26 cellular contexts compared by ENCODE assay signal in genomic region chr1:231279081-231279480, GRCh38. TPM values are rescaled to one million over a fixed set of nuclear protein-coding genes. Genes with fewer than 3 reads are reported as not detected.
A peak's percentile ranks its signal among the peaks of the same experiment; 100 is the strongest.
DNase-seq lines count a peak whose midpoint lies in the region; ATAC-seq, FAIRE-seq and TF ChIP-seq lines count a peak whose summit lies in the region.
"Had no signal": no experiment of that assay in that cellular context is flagged by ENCODE, and none has a peak within 500 bp of the region (broad histone marks: within the 10 kb centered on the region; RNA-seq: fewer than 3 reads in every experiment).

No MANE protein-coding gene starts in this region.

- DNase-seq in H54 (ENCODE audit: insufficient read length, low spot score) = peak; percentile 31
- DNase-seq in MG63 = peak; percentile 5
- peak; percentile 76 for DNase-seq in endothelial cell of umbilical vein (ENCODE audit: low read depth, low spot score)
- DNase-seq in left lung = no peak
- no peak for DNase-seq in WERI-Rb-1
- DNase-seq in GF-D8 (lab: John Stamatoyannopoulos, UW) = no peak
- no peak for DNase-seq in H9
- DNase-seq: activated CD4-positive, CD25-positive, alpha-beta regulatory T cell treated with anti-CD3 and anti-CD28 coated beads, Interleukin-2, amount 50 U/mL, for 72 hours; activated CD8-positive, alpha-beta memory T cell treated with anti-CD3 and anti-CD28 coated beads, Interleukin-2, amount 10 ng/mL, durations not matched to agents 7 days and 5 days; activated effector memory CD4-positive, alpha-beta T cell treated with anti-CD3 and anti-CD28 coated beads, Interleukin-2, amount 50 U/mL, for 16 hours; AML-193; DND-41; erythroblast; Karpas-422; NCI-H1417 treated with DMSO at 0.1 percent for 48 hours; NCI-H2171; NCI-H748 treated with DMSO at 0.1 percent for 48 hours; SK-N-SH; T1000 had no signal

- peaks cover 0 to 2% of the 10 kb centered on the region in 2 experiments; a peak in 1 of 4 replicates for H3K4me1 Mint-ChIP-seq in H9
- H3K4me1 Mint-ChIP-seq: nephron; stimulated activated memory B cell treated with anti-CD40 and anti-IgM and Interleukin-4, amounts not matched to agents 10 μg/mL and 1 μg/mL and 100 μg/mL, for 72 hours had no signal

- H3K79me2 ChIP-seq in endothelial cell of umbilical vein (ENCODE audit: control insufficient read depth, insufficient read depth, low read length) (no peaks in the 10 kb centered on the region), H9 (ENCODE audit: insufficient read depth, low read length) (no peaks in the 10 kb centered on the region)

- CTCF ChIA-PET in endothelial cell of umbilical vein (lab: Charles Lee) = interaction anchor here (1.0 kb wide), 3 partner anchors 19 to 54 kb away, joined by 3 to 5 read pairs (median 4); no protein-coding TSS in a partner anchor

- H3K4me2 ChIP-seq in endothelial cell of umbilical vein (ENCODE audit: insufficient read depth, low read length) (no peak overlapping the region), H9 (ENCODE audit: insufficient read depth, insufficient read length, low read length) (no peak overlapping the region)
- H3K4me2 ChIP-seq: SK-N-SH had no signal

- no peak overlapping the region for H2BK12ac ChIP-seq in H9 (ENCODE audit: insufficient read length, low read depth, low read length)

- no peak overlapping the region for H2BK120ac ChIP-seq in H9 (ENCODE audit: low read depth, low read length, poor library complexity, severe bottlenecking)

- H2AK5ac ChIP-seq in H9 (ENCODE audit: insufficient read length, low read length) = no peak overlapping the region

- no peak overlapping the region for H2BK20ac ChIP-seq in H9 (ENCODE audit: low read depth, low read length, poor library complexity, severe bottlenecking)

- H3K4me3 ChIP-seq in MG63 (no peak overlapping the region), endothelial cell of umbilical vein (replicated peaks in 1 of 3; ENCODE audit: insufficient read depth in 1 of 3, low read depth in 1 of 3, low read length in 3 of 3) (no peak overlapping the region), left lung (no peak overlapping the region), WERI-Rb-1 (ENCODE audit: low read depth, low read length) (no peak overlapping the region)
- H3K4me3 ChIP-seq: ascending aorta, thoracic aorta had no signal

- H3K18ac ChIP-seq in H9 (ENCODE audit: insufficient read length, low read depth, low read length) = no peak overlapping the region

- H4K5ac ChIP-seq in H9 (ENCODE audit: insufficient read length, low read depth, low read length) = no peak overlapping the region

- no peak overlapping the region for H3K27ac Mint-ChIP-seq in H9
- H3K27ac Mint-ChIP-seq: activated CD8-positive, alpha-beta memory T cell treated with anti-CD3 and anti-CD28 coated beads, Interleukin-2, amount 10 ng/mL, durations not matched to agents 7 days and 5 days; dendritic cell treated with granulocyte-macrophage colony-stimulating factor and Interleukin-4, amounts not matched to agents 40 ng/mL and 50 ng/mL, for 4 days; nephron; stimulated activated memory B cell treated with anti-CD40 and anti-IgM and Interleukin-4, amounts not matched to agents 10 μg/mL and 1 μg/mL and 100 μg/mL, for 72 hours had no signal

- H3K27me3 ChIP-seq in MG63 (no peaks in the 10 kb centered on the region), endothelial cell of umbilical vein (ENCODE audit: control insufficient read depth in 2 of 2, insufficient read depth in 2 of 2, low read length in 2 of 2) (no peaks in the 10 kb centered on the region), left lung (no peaks in the 10 kb centered on the region), WERI-Rb-1 (ENCODE audit: insufficient read depth, low read depth, severe bottlenecking) (no peaks in the 10 kb centered on the region), H9 (ENCODE audit: insufficient read depth, low read length) (no peaks in the 10 kb centered on the region)
- H3K27me3 ChIP-seq: ascending aorta had no signal

- H3K36me3 ChIP-seq in MG63 (peaks cover 29% of the 10 kb centered on the region), endothelial cell of umbilical vein (ENCODE audit: control insufficient read depth in 2 of 2, extremely low read depth in 1 of 2, insufficient read depth in 2 of 2, low read length in 2 of 2) (peaks cover 5 to 6% of the 10 kb centered on the region in 2 experiments), left lung (peaks cover 0 to 45% of the 10 kb centered on the region in 2 donors), WERI-Rb-1 (peaks cover 42% of the 10 kb centered on the region)

- H3K56ac ChIP-seq in H9 (ENCODE audit: insufficient read length, low read depth, low read length) = no peak overlapping the region

- H3K9me3 ChIP-seq in MG63 (no peaks in the 10 kb centered on the region), endothelial cell of umbilical vein (replicated peaks; ENCODE audit: control insufficient read depth, insufficient read depth, low read length) (no peaks in the 10 kb centered on the region), left lung (no peaks in the 10 kb centered on the region), WERI-Rb-1 (ENCODE audit: severe bottlenecking) (no peaks in the 10 kb centered on the region), H9 (ENCODE audit: control insufficient read depth, low read depth, low read length) (no peaks in the 10 kb centered on the region)
- H3K9me3 ChIP-seq: ascending aorta, SK-N-SH, thoracic aorta had no signal

- no peaks in the 10 kb centered on the region for H4K20me1 ChIP-seq in endothelial cell of umbilical vein (replicated peaks; ENCODE audit: control insufficient read depth, extremely low read depth, insufficient read depth, low read length)
- no peaks in the 10 kb centered on the region for H4K20me1 ChIP-seq in H9 (ENCODE audit: control insufficient read depth, insufficient read depth, insufficient read length)

- no peak overlapping the region for H3K23ac ChIP-seq in H9 (ENCODE audit: insufficient read length, low read depth, low read length)

- H3K9ac ChIP-seq in endothelial cell of umbilical vein (replicated peaks; ENCODE audit: extremely low read depth, insufficient read depth, low read length) (no peak overlapping the region), H9 (ENCODE audit: extremely low read depth, insufficient read length, low read length) (no peak overlapping the region)
- H3K9ac ChIP-seq: SK-N-SH had no signal

- TF ChIP-seq CTCF in endothelial cell of umbilical vein (IDR thresholded peaks at IDR 0.05; ENCODE audit: extremely low read depth in 1 of 2, insufficient read depth in 1 of 2, low read depth in 1 of 2, low read length in 2 of 2) (no peak), left lung (IDR thresholded peaks at IDR 0.05) (no peak), WERI-Rb-1 (IDR thresholded peaks at IDR 0.05; ENCODE audit: low read depth, low read length) (no peak), H9 (conservative IDR thresholded peaks at IDR 0.05) (no peak)

- H3T11ph ChIP-seq in H9 (ENCODE audit: low read length) = no peak overlapping the region

- peaks cover 3 to 30% (median 12%) of the 10 kb centered on the region in 3 experiments; a peak in 6 of 7 replicates for H3K36me3 Mint-ChIP-seq in H9 (ENCODE audit: insufficient read depth in 1 of 3, low read depth in 3 of 3)

- H3K9me1 ChIP-seq in endothelial cell of umbilical vein (replicated peaks; ENCODE audit: control insufficient read depth, extremely low read depth, insufficient read depth, low read length) = no peaks in the 10 kb centered on the region

- H3K14ac ChIP-seq in H9 (ENCODE audit: insufficient read depth, low read length) = no peak overlapping the region

- no peaks in the 10 kb centered on the region for H3K79me1 ChIP-seq in H9 (ENCODE audit: insufficient read depth, low read depth, low read length, poor library complexity, severe bottlenecking)

- intact Hi-C loops in endothelial cell of umbilical vein (cut with micrococcal nuclease) (loop anchor here (1.0 kb wide), 1 partner anchor 38 kb away; the partner anchor contains the start of gene GNPAT), left lung (cut with DNase I) (no loop called here)

- no peak overlapping the region for H2BK5ac ChIP-seq in H9 (ENCODE audit: insufficient read length, low read length)

- H3K27ac ChIP-seq in endothelial cell of umbilical vein (ENCODE audit: insufficient read depth, low read depth, low read length) (peak overlapping the region; percentile 34), left lung (no peak overlapping the region), WERI-Rb-1 (no peak overlapping the region), H9 (ENCODE audit: insufficient read length, low read depth, low read length) (no peak overlapping the region)
- H3K27ac ChIP-seq: ascending aorta, thoracic aorta had no signal

- no peak overlapping the region for H2BK15ac ChIP-seq in H9 (ENCODE audit: low read depth, low read length)

- TF ChIP-seq POLR2A in H54 (IDR thresholded peaks at IDR 0.05; ENCODE audit: low read depth, low read length) (no peak), endothelial cell of umbilical vein (IDR thresholded peaks at IDR 0.05; ENCODE audit: low read depth, low read length) (no peak)

- no peaks in the 10 kb centered on the region; a peak in 1 of 5 replicates for H3K9me3 Mint-ChIP-seq in H9
- H3K9me3 Mint-ChIP-seq: dendritic cell treated with granulocyte-macrophage colony-stimulating factor and Interleukin-4, amounts not matched to agents 40 ng/mL and 50 ng/mL, for 4 days; nephron; stimulated activated memory B cell treated with anti-CD40 and anti-IgM and Interleukin-4, amounts not matched to agents 10 μg/mL and 1 μg/mL and 100 μg/mL, for 72 hours had no signal

- no peak overlapping the region for H4K8ac ChIP-seq in H9 (replicated peaks; ENCODE audit: insufficient read length, low read depth, low read length)

- peak; percentile 6 for ATAC-seq in left lung
- no peak for ATAC-seq in HG03097 (IDR thresholded peaks at IDR 0.05; ENCODE audit: low FRiP score, unreplicated experiment)
- ATAC-seq: activated CD8-positive, alpha-beta memory T cell treated with anti-CD3 and anti-CD28 coated beads, Interleukin-2, amount 10 ng/mL, durations not matched to agents 7 days and 5 days; stimulated activated memory B cell treated with anti-CD40 and anti-IgM and Interleukin-4, amounts not matched to agents 10 μg/mL and 1 μg/mL and 100 μg/mL, for 72 hours had no signal

- peaks cover 2% of the 10 kb centered on the region for H3K27me3 Mint-ChIP-seq in H9 (ENCODE audit: low read depth)
- H3K27me3 Mint-ChIP-seq: activated CD8-positive, alpha-beta memory T cell treated with anti-CD3 and anti-CD28 coated beads, Interleukin-2, amount 10 ng/mL, durations not matched to agents 7 days and 5 days; dendritic cell treated with granulocyte-macrophage colony-stimulating factor and Interleukin-4, amounts not matched to agents 40 ng/mL and 50 ng/mL, for 4 days; stimulated activated memory B cell treated with anti-CD40 and anti-IgM and Interleukin-4, amounts not matched to agents 10 μg/mL and 1 μg/mL and 100 μg/mL, for 72 hours had no signal

- POLR2A ChIA-PET in endothelial cell of umbilical vein (lab: Charles Lee) = no interaction called here

- H4K91ac ChIP-seq in H9 (ENCODE audit: insufficient read length, low read depth, low read length) = no peak overlapping the region

- no peak overlapping the region for H3K4ac ChIP-seq in H9 (ENCODE audit: low read depth, low read length)

- no peak for FAIRE-seq in H54 (lab: Jason Lieb, UNC)
- FAIRE-seq in endothelial cell of umbilical vein (lab: Jason Lieb, UNC) = peak; percentile 87
- FAIRE-seq: islet of Langerhans had no signal

- H2AFZ ChIP-seq in endothelial cell of umbilical vein (ENCODE audit: low read depth, low read length) (no peak overlapping the region), H9 (ENCODE audit: low read length) (no peak overlapping the region)

- H3K23me2 ChIP-seq in H9 (ENCODE audit: insufficient read length, low read depth, low read length, poor library complexity, severe bottlenecking) = no peaks in the 10 kb centered on the region

- H3K4me1 ChIP-seq in endothelial cell of umbilical vein (ENCODE audit: control insufficient read depth, extremely low read depth, insufficient read depth, low read length) = peaks cover 18% of the 10 kb centered on the region
- H3K4me1 ChIP-seq in left lung = no peaks in the 10 kb centered on the region
- H3K4me1 ChIP-seq in H9 (ENCODE audit: insufficient read depth, low read length) = no peaks in the 10 kb centered on the region
- H3K4me1 ChIP-seq: ascending aorta had no signal

- WGBS in H9 (ENCODE audit: extremely low coverage, insufficient read length, low lambda C conversion rate) = no CpG with 5 or more reads among the region's 1 CpG

- BruUV-seq in endothelial cell of umbilical vein (replicated peaks; lab: Mats Ljungman, UMichigan) = no TSS peak

- no peak overlapping the region for H3K4me3 Mint-ChIP-seq in H9
- H3K4me3 Mint-ChIP-seq: activated CD8-positive, alpha-beta memory T cell treated with anti-CD3 and anti-CD28 coated beads, Interleukin-2, amount 10 ng/mL, durations not matched to agents 7 days and 5 days; dendritic cell treated with granulocyte-macrophage colony-stimulating factor and Interleukin-4, amounts not matched to agents 40 ng/mL and 50 ng/mL, for 4 days; nephron; stimulated activated memory B cell treated with anti-CD40 and anti-IgM and Interleukin-4, amounts not matched to agents 10 μg/mL and 1 μg/mL and 100 μg/mL, for 72 hours had no signal

- dilution Hi-C loops in endothelial cell of umbilical vein (cut with MboI; ENCODE audit: extremely low pct_ligation_motif_present, low sequenced_read_pairs) = no loop called here

RNA-seq across cellular contexts. Expression of gene GNPAT, which starts 38.1 kb away (rescaled TPM):
- total RNA-seq in MG63 (2014; rRNA removed; shearing (Covaris generic); ENCODE audit: low replicate concordance) = 62.5 and 77.3 TPM in 2 replicates
- total RNA-seq in endothelial cell of umbilical vein (44.1 and 51.4 TPM in 2 replicates), left lung (10 to 100 TPM; 35.1 to 40.6 TPM), H9 (2021) (38.1 and 39.4 TPM in 2 replicates)
- 17.7 and 18.9 TPM in 2 replicates for polyA plus RNA-seq in endothelial cell of umbilical vein
- polyA plus RNA-seq in endothelial cell of umbilical vein (2011; cell fraction: cytosol; rRNA removed) = 24.5 and 25.7 TPM in 2 replicates
- 40.1 and 61.1 TPM in 2 replicates for polyA plus RNA-seq in endothelial cell of umbilical vein (2011; cell fraction: nucleus; rRNA removed)
- polyA plus RNA-seq in endothelial cell of umbilical vein (2012) = 35.9 and 49.0 TPM in 2 replicates
- 33.4 and 34.4 TPM in 2 replicates for polyA minus RNA-seq in endothelial cell of umbilical vein
- 21.2 TPM for polyA minus RNA-seq in endothelial cell of umbilical vein (2011; cell fraction: cytosol; rRNA and poly(A)+ RNA removed)
- polyA minus RNA-seq in endothelial cell of umbilical vein (2011; cell fraction: nucleus; rRNA and poly(A)+ RNA removed) = 19.8 and 25.5 TPM in 2 replicates

RNA-seq across cellular contexts. Expression of gene EXOC8, which starts 58.6 kb away (rescaled TPM):
- 10.8 and 11.1 TPM in 2 replicates for total RNA-seq in MG63 (2014; rRNA removed; shearing (Covaris generic); ENCODE audit: low replicate concordance)
- total RNA-seq in endothelial cell of umbilical vein (12.6 and 13.2 TPM in 2 replicates), left lung (10 to 100 TPM; 19.8 to 20.4 TPM), H9 (2021) (10.5 and 10.8 TPM in 2 replicates)
- polyA plus RNA-seq in endothelial cell of umbilical vein = 2.3 and 2.8 TPM in 2 replicates
- 2.8 and 3.0 TPM in 2 replicates for polyA plus RNA-seq in endothelial cell of umbilical vein (2011; cell fraction: cytosol; rRNA removed)
- 5.6 and 8.5 TPM in 2 replicates for polyA plus RNA-seq in endothelial cell of umbilical vein (2011; cell fraction: nucleus; rRNA removed)
- polyA plus RNA-seq in endothelial cell of umbilical vein (2012) = 5.6 and 7.1 TPM in 2 replicates
- polyA minus RNA-seq in endothelial cell of umbilical vein = 13.2 and 13.7 TPM in 2 replicates
- 8.3 TPM for polyA minus RNA-seq in endothelial cell of umbilical vein (2011; cell fraction: cytosol; rRNA and poly(A)+ RNA removed)
- 10.1 and 11.5 TPM in 2 replicates for polyA minus RNA-seq in endothelial cell of umbilical vein (2011; cell fraction: nucleus; rRNA and poly(A)+ RNA removed)

RNA-seq across cellular contexts. Expression of gene SPRTN, which starts 59.0 kb away (rescaled TPM):
- 4.3 and 6.7 TPM in 2 replicates for total RNA-seq in MG63 (2014; rRNA removed; shearing (Covaris generic); ENCODE audit: low replicate concordance)
- 15.4 and 16.1 TPM in 2 replicates for total RNA-seq in endothelial cell of umbilical vein
- polyA plus RNA-seq in endothelial cell of umbilical vein = 10.6 and 15.4 TPM in 2 replicates
- 6.8 and 9.8 TPM in 2 replicates for polyA plus RNA-seq in endothelial cell of umbilical vein (2011; cell fraction: cytosol; rRNA removed)
- 17.2 and 26.5 TPM in 2 replicates for polyA plus RNA-seq in endothelial cell of umbilical vein (2011; cell fraction: nucleus; rRNA removed)
- polyA plus RNA-seq in endothelial cell of umbilical vein (2012) = 9.3 and 11.0 TPM in 2 replicates
- polyA minus RNA-seq in endothelial cell of umbilical vein = 23.3 and 24.3 TPM in 2 replicates
- 17.3 TPM for polyA minus RNA-seq in endothelial cell of umbilical vein (2011; cell fraction: cytosol; rRNA and poly(A)+ RNA removed)
- 48.4 and 54.6 TPM in 2 replicates for polyA minus RNA-seq in endothelial cell of umbilical vein (2011; cell fraction: nucleus; rRNA and poly(A)+ RNA removed)
- 10 to 100 TPM in 1 of 2 donors, 1 to 10 TPM in 1; 9.4 to 14.6 TPM for total RNA-seq in left lung
- 14.8 and 15.3 TPM in 2 replicates for total RNA-seq in H9 (2021)

Comparison
In these comparisons a context has a peak if more than half of its experiments do, and no peak if none do; other contexts are left out.
1. DNase-seq: peak in H54 (single experiment), MG63 (single experiment) and endothelial cell of umbilical vein (single experiment); none in left lung (0 of 2), WERI-Rb-1 (single experiment), GF-D8 (single experiment) and H9 (single experiment).